ENCODE assay signal across 24 cellular contexts in genomic region chr11:126604461-126604860, GRCh38.
"Had no signal": no experiment of that assay in that cellular context is flagged by ENCODE, and none has a peak within 500 bp of the region (broad histone marks: within the 10 kb centered on the region; RNA-seq: fewer than 3 reads in every experiment).

No MANE protein-coding gene starts in this region.

- H3K27me3 ChIP-seq: brain microvascular endothelial cell, SJSA1 had no signal

- H3K27ac Mint-ChIP-seq: activated CD4-positive, alpha-beta T cell treated with anti-CD3 and anti-CD28 coated beads, Interleukin-2, amount 10 ng/mL, durations not matched to agents 24 days and 14 days; activated CD8-positive, alpha-beta T cell treated with anti-CD3 and anti-CD28 coated beads for 36 hours; activated naive CD8-positive, alpha-beta T cell treated with anti-CD3 and anti-CD28 coated beads for 36 hours; activated T-cell treated with anti-CD3 and anti-CD28 coated beads, Interleukin-2, amount 50 U/mL, for 72 hours; activated T-helper 17 cell treated with anti-CD3 and anti-CD28 coated beads, Interleukin-2, amount 50 U/mL, for 72 hours; T-helper 1 cell treated with Interleukin-12 subunit alpha and Interleukin-12 subunit beta and Interleukin-4 antibody, amounts not matched to agents 30 μg/mL and 1 μg/mL, for 36 hours; T-helper 2 cell treated with Interferon-gamma antibody and Interleukin-4, amounts not matched to agents 5 μg/mL and 100 μg/mL, for 36 hours had no signal

- H3K4me2 ChIP-seq: SK-N-SH had no signal

- H3K36me3 ChIP-seq: brain microvascular endothelial cell, SJSA1 had no signal

- H3K27ac ChIP-seq: brain microvascular endothelial cell, SJSA1 had no signal

- H3K9ac ChIP-seq: SK-N-SH had no signal

- H3K4me1 ChIP-seq: SJSA1 had no signal

- H3K9me3 Mint-ChIP-seq: activated CD4-positive, alpha-beta T cell treated with anti-CD3 and anti-CD28 coated beads, Interleukin-2, amount 10 ng/mL, durations not matched to agents 24 days and 14 days; activated CD8-positive, alpha-beta T cell treated with anti-CD3 and anti-CD28 coated beads for 36 hours; activated naive CD8-positive, alpha-beta T cell treated with anti-CD3 and anti-CD28 coated beads for 36 hours; activated T-cell treated with anti-CD3 and anti-CD28 coated beads, Interleukin-2, amount 50 U/mL, for 72 hours; activated T-helper 17 cell treated with anti-CD3 and anti-CD28 coated beads, Interleukin-2, amount 50 U/mL, for 72 hours; T-helper 1 cell treated with Interleukin-12 subunit alpha and Interleukin-12 subunit beta and Interleukin-4 antibody, amounts not matched to agents 30 μg/mL and 1 μg/mL, for 36 hours; T-helper 2 cell treated with Interferon-gamma antibody and Interleukin-4, amounts not matched to agents 5 μg/mL and 100 μg/mL, for 36 hours had no signal

- H3K36me3 Mint-ChIP-seq: activated naive CD8-positive, alpha-beta T cell treated with anti-CD3 and anti-CD28 coated beads for 36 hours had no signal

- H3K4me3 Mint-ChIP-seq: activated CD4-positive, alpha-beta T cell treated with anti-CD3 and anti-CD28 coated beads, Interleukin-2, amount 10 ng/mL, durations not matched to agents 24 days and 14 days; activated CD8-positive, alpha-beta T cell treated with anti-CD3 and anti-CD28 coated beads for 36 hours; activated naive CD8-positive, alpha-beta T cell treated with anti-CD3 and anti-CD28 coated beads for 36 hours; activated T-cell treated with anti-CD3 and anti-CD28 coated beads, Interleukin-2, amount 50 U/mL, for 72 hours; activated T-helper 17 cell treated with anti-CD3 and anti-CD28 coated beads, Interleukin-2, amount 50 U/mL, for 72 hours; T-helper 1 cell treated with Interleukin-12 subunit alpha and Interleukin-12 subunit beta and Interleukin-4 antibody, amounts not matched to agents 30 μg/mL and 1 μg/mL, for 36 hours; T-helper 2 cell treated with Interferon-gamma antibody and Interleukin-4, amounts not matched to agents 5 μg/mL and 100 μg/mL, for 36 hours had no signal

- H3K4me3 ChIP-seq: K562, SJSA1 had no signal

- H3K4me1 Mint-ChIP-seq: activated CD4-positive, alpha-beta T cell treated with anti-CD3 and anti-CD28 coated beads, Interleukin-2, amount 10 ng/mL, durations not matched to agents 24 days and 14 days; activated naive CD8-positive, alpha-beta T cell treated with anti-CD3 and anti-CD28 coated beads for 36 hours; activated T-helper 17 cell treated with anti-CD3 and anti-CD28 coated beads, Interleukin-2, amount 50 U/mL, for 72 hours had no signal

- DNase-seq: activated CD4-positive, alpha-beta T cell treated with anti-CD3 and anti-CD28 coated beads, Interleukin-2, amount 10 ng/mL, durations not matched to agents 24 days and 14 days; activated CD4-positive, alpha-beta T cell treated with anti-CD3 and anti-CD28 coated beads, Interleukin-2, amount 50 U/mL, for 4 hours; activated CD8-positive, alpha-beta T cell treated with anti-CD3 and anti-CD28 coated beads for 36 hours; activated effector memory CD4-positive, alpha-beta T cell treated with anti-CD3 and anti-CD28 coated beads, Interleukin-2, amount 50 U/mL, for 16 hours; activated naive CD4-positive, alpha-beta T cell; activated naive CD4-positive, alpha-beta T cell treated with anti-CD3 and anti-CD28 coated beads, Interleukin-2, amount 50 U/mL, for 16 hours; activated naive CD8-positive, alpha-beta T cell treated with anti-CD3 and anti-CD28 coated beads for 36 hours; activated T-cell treated with anti-CD3 and anti-CD28 coated beads, Interleukin-2, amount 50 U/mL, for 1 hour; activated T-cell treated with anti-CD3 and anti-CD28 coated beads, Interleukin-2, amount 50 U/mL, for 72 hours; amniotic stem cell; brain microvascular endothelial cell; Karpas-422; NCI-H1694 treated with DMSO at 0.1 percent for 48 hours; NCI-H2029; NCI-H2171 treated with DMSO at 0.1 percent for 48 hours; NCI-H2227 treated with DMSO at 0.1 percent for 48 hours; NCI-H510A; SHP77; SK-N-SH had no signal

- H3K9me3 ChIP-seq: SJSA1, SK-N-SH had no signal
